In genomic region chr1:218584418-218585155, GRCh38 we compare ENCODE assay signal across 11 cellular contexts.
A peak's percentile ranks its signal among the peaks of the same experiment; 100 is the strongest.
DNase-seq lines count a peak whose midpoint lies in the region; ATAC-seq and TF ChIP-seq lines count a peak whose summit lies in the region.
"Had no signal": no experiment of that assay in that cellular context is flagged by ENCODE, and none has a peak within 500 bp of the region (broad histone marks: within the 10 kb centered on the region; RNA-seq: fewer than 3 reads in every experiment).

No MANE protein-coding gene starts in this region.

- WGBS in stomach, 5 donors = 20 to 50% (median 33%) methylated on average over 2 to 3 of the region's 3 CpGs

- H3K4me1 ChIP-seq in ACC112 (ENCODE audit: control insufficient read depth, insufficient read depth, low read length, unreplicated experiment) (peaks cover 26% of the 10 kb centered on the region), stomach (peaks cover 0 to 29% (median 19%) of the 10 kb centered on the region in 4 donors)

- H3K27ac ChIP-seq in ACC112 (ENCODE audit: low read depth, low read length) = peak overlapping the region; percentile 86
- H3K27ac ChIP-seq in stomach = peak overlapping the region in 2 of 5 donors; percentile 26 to 48
- H3K27ac ChIP-seq: esophagus muscularis mucosa had no signal

- H3K79me2 ChIP-seq in ACC112 (ENCODE audit: control insufficient read depth, insufficient read depth, low read length, unreplicated experiment) = no peaks in the 10 kb centered on the region

- H3K27me3 ChIP-seq in ACC112 (ENCODE audit: insufficient read depth, low read length) (no peaks in the 10 kb centered on the region), stomach (no peaks in the 10 kb centered on the region)
- H3K27me3 ChIP-seq: esophagus muscularis mucosa had no signal

- no peaks in the 10 kb centered on the region for H3K9me3 ChIP-seq in stomach
- H3K9me3 ChIP-seq: esophagus muscularis mucosa had no signal

- intact Hi-C loops in stomach (cut with DNase I; ENCODE audit: low total_unique reads) = no loop called here

- ATAC-seq in HG02623 (IDR thresholded peaks at IDR 0.05; ENCODE audit: unreplicated experiment) (no peak), HG03442 (IDR thresholded peaks at IDR 0.05; ENCODE audit: unreplicated experiment) (no peak)

- TF ChIP-seq POLR2A in stomach (IDR thresholded peaks at IDR 0.05) = no peak

- H3K36me3 ChIP-seq in ACC112 (ENCODE audit: insufficient read depth, low read length) = no peaks in the 10 kb centered on the region
- H3K36me3 ChIP-seq in stomach = no peaks in the 10 kb centered on the region
- H3K36me3 ChIP-seq: esophagus muscularis mucosa had no signal

- no peak for TF ChIP-seq CTCF in stomach (IDR thresholded peaks at IDR 0.05)

- no peak for TF ChIP-seq EP300 in stomach (IDR thresholded peaks at IDR 0.05)

- H2AFZ ChIP-seq in ACC112 (ENCODE audit: low read length, unreplicated experiment) = peak overlapping the region; percentile 28

- peak; percentile 69 for DNase-seq in LHCN-M2 (ENCODE audit: low read depth)
- DNase-seq in amniotic epithelial cell (ENCODE audit: low read depth) = peak; percentile 74
- DNase-seq in kidney tubule cell (ENCODE audit: low spot score) = peak; percentile 60
- no peak for DNase-seq in stomach
- DNase-seq in stimulated activated CD4-positive, alpha-beta T cell treated with anti-CD3 and anti-CD28 coated beads, Interleukin-2, amount 100 ng/mL, for 48 hours = no peak
- DNase-seq: activated naive CD4-positive, alpha-beta T cell; posterior cingulate gyrus had no signal

- H3K4me3 ChIP-seq in ACC112 (ENCODE audit: low read depth, low read length) (no peak overlapping the region), stomach (no peak overlapping the region)
- H3K4me3 ChIP-seq: esophagus muscularis mucosa had no signal

Comparison
In these comparisons a context has a peak if more than half of its experiments do, and no peak if none do; other contexts are left out.
1. DNase-seq: peak in LHCN-M2 (single experiment), amniotic epithelial cell (single experiment) and kidney tubule cell (single experiment); none in stomach (single experiment) and stimulated activated CD4-positive, alpha-beta T cell treated with anti-CD3 and anti-CD28 coated beads, Interleukin-2, amount 100 ng/mL, for 48 hours (0 of 2).